8 cellular contexts compared by ENCODE assay signal in genomic region chr13:30115257-30115600, GRCh38.
DNase-seq lines count a peak whose midpoint lies in the region; ATAC-seq and TF ChIP-seq lines count a peak whose summit lies in the region.

No MANE protein-coding gene starts in this region.

- 29 to 35% methylated on average over 9 of the region's 9 CpGs for WGBS in GM23248 (ENCODE audit: low coverage in 1 of 2, low lambda C conversion rate in 2 of 2, missing lambda C conversion rate in 2 of 2), 2 experiments

- H3K4me2 ChIP-seq in GM23248 (ENCODE audit: unreplicated experiment), result peak overlapping the region; percentile 86
- peak overlapping the region; percentile 92 for H3K4me2 ChIP-seq in skeletal muscle satellite cell (ENCODE audit: low read length)

- DNase-seq in GM23248 (no peak), T-cell (no peak), glutamatergic neuron (no peak), COR-L47 (lab: John Stamatoyannopoulos, UW) (no peak)

- H3K9ac ChIP-seq in GM23248 (peak overlapping the region; percentile 73), skeletal muscle satellite cell (ENCODE audit: low read depth, low read length) (no peak overlapping the region)

- H3K9me3 Mint-ChIP-seq in T-cell (no peaks in the 10 kb centered on the region), glutamatergic neuron (ENCODE audit: unreplicated experiment) (peaks cover 9% of the 10 kb centered on the region)

- H4K20me1 ChIP-seq in GM23248 (ENCODE audit: insufficient read depth), result no peaks in the 10 kb centered on the region

- peak overlapping the region; percentile 76; the same call in 1 of the 2 replicates for H2AFZ ChIP-seq in GM23248

- ATAC-seq in T-cell (replicated peaks in 1 of 4), result no peak
- ATAC-seq in HG03159 (IDR thresholded peaks at IDR 0.05; ENCODE audit: unreplicated experiment), result no peak
- no peak for ATAC-seq in HG03378 (IDR thresholded peaks at IDR 0.05; ENCODE audit: unreplicated experiment)
- ATAC-seq in HG03108 (IDR thresholded peaks at IDR 0.05; ENCODE audit: unreplicated experiment), result no peak

- 0 out of 2 replicates have a peak, but pooled peaks cover 10% of the 10 kb centered on the region for H3K79me2 ChIP-seq in GM23248 (ENCODE audit: insufficient read depth)

- in situ Hi-C loops in GM23248 (cut with MboI), result loop anchor here (5.0 to 25.0 kb wide), 4 partner anchors 178 to 600 kb away; no protein-coding TSS in a partner anchor

- H3K27me3 Mint-ChIP-seq in T-cell, result no peaks in the 10 kb centered on the region
- H3K27me3 Mint-ChIP-seq in glutamatergic neuron (ENCODE audit: unreplicated experiment), result peaks cover 7% of the 10 kb centered on the region

- no peaks in the 10 kb centered on the region for H3K36me3 Mint-ChIP-seq in T-cell
- H3K36me3 Mint-ChIP-seq in glutamatergic neuron (ENCODE audit: unreplicated experiment), result no peaks in the 10 kb centered on the region

- peaks cover 34% of the 10 kb centered on the region for H3F3A ChIP-seq in GM23248 (ENCODE audit: insufficient read depth)

- H3K4me1 ChIP-seq in GM23248 (ENCODE audit: insufficient read depth) (peaks cover 47% of the 10 kb centered on the region), skeletal muscle satellite cell (ENCODE audit: control insufficient read depth, insufficient read depth, low read length) (peaks cover 23% of the 10 kb centered on the region)

- H3K27me3 ChIP-seq in GM23248 (replicated peaks; ENCODE audit: insufficient read depth) (no peaks in the 10 kb centered on the region), skeletal muscle satellite cell (ENCODE audit: control insufficient read depth, insufficient read depth, low read length) (peaks cover 7% of the 10 kb centered on the region)

- no peaks in the 10 kb centered on the region for H3K9me2 ChIP-seq in GM23248 (ENCODE audit: insufficient read depth)

- H3K27ac Mint-ChIP-seq in T-cell, result peak overlapping the region in 1 of 2 donors; percentile 82
- peak overlapping the region; percentile 87 for H3K27ac Mint-ChIP-seq in glutamatergic neuron (ENCODE audit: unreplicated experiment)

- H3K4me3 ChIP-seq in GM23248 (peak overlapping the region; percentile 76), skeletal muscle satellite cell (ENCODE audit: low read length) (peak overlapping the region; percentile 81)

- no peak overlapping the region for H3K27ac ChIP-seq in GM23248

- H3K4me3 Mint-ChIP-seq in T-cell (peak overlapping the region; percentile 73 to 80 (median 75)), glutamatergic neuron (ENCODE audit: unreplicated experiment) (peak overlapping the region; percentile 88)

- no peak for TF ChIP-seq CTCF in glutamatergic neuron (IDR thresholded peaks at IDR 0.05; ENCODE audit: partially characterized antibody, unreplicated experiment)

- CTCF ChIA-PET in T-cell (lab: Charles Lee), result interaction anchor here (0.6 to 10.1 kb wide), 26 partner anchors 11 to 625 kb away, joined by 3 to 352 read pairs (median 4); partner anchors contain the start of gene UBL3 (in 1 of the 2)

- POLR2A ChIA-PET in T-cell (lab: Charles Lee), result interaction anchor here in 1 of 2 donors (1.0 kb wide), 1 partner anchor 269 kb away, joined by 5 read pairs; no protein-coding TSS in a partner anchor

- peaks cover 35 to 43% (median 43%) of the 10 kb centered on the region in 3 donors for H3K4me1 Mint-ChIP-seq in T-cell
- peaks cover 63% of the 10 kb centered on the region for H3K4me1 Mint-ChIP-seq in glutamatergic neuron (ENCODE audit: low read depth, unreplicated experiment)

- H3K9me3 ChIP-seq in GM23248 (ENCODE audit: low read depth) (no peaks in the 10 kb centered on the region), skeletal muscle satellite cell (replicated peaks; ENCODE audit: low read length) (no peaks in the 10 kb centered on the region)

- H3K36me3 ChIP-seq in GM23248 (ENCODE audit: low read depth) (no peaks in the 10 kb centered on the region), skeletal muscle satellite cell (ENCODE audit: insufficient read depth, low read length) (no peaks in the 10 kb centered on the region)
